ENCODE assay signal across 1 cellular context in the genomic region with DNA sequence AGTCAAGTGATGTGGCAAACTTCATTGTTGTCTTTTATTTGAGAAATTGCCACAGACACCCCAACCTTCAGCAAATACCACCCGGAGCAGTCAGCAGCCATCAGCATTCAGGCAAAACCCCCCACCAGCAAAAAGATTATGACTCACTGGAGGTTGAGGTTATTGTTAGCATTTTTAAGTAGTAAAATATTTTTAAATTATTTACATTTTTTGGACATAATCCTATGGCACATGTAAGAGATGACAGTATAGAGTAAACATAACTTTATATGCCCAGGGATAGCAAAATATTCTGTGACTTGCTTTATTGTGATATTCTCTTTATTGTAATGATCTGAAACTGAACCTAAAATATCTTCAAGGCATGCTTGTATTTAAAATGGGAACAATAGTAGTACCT.
TF ChIP-seq lines count a peak whose summit lies in the region.

No MANE protein-coding gene starts in this region.

TF ChIP-seq in IMR-90, 13 proteins besides CTCF, POLR2A, EP300 and RAD21 (continued from another document):
- TF ChIP-seq RFX5 (IDR thresholded peaks at IDR 0.05; ENCODE audit: low read depth, low read length) = no peak
